In genomic region chr5:33509036-33509435, GRCh38 we compare ENCODE assay signal across 25 cellular contexts.
DNase-seq lines count a peak whose midpoint lies in the region; ATAC-seq and TF ChIP-seq lines count a peak whose summit lies in the region.
"Had no signal": no experiment of that assay in that cellular context is flagged by ENCODE, and none has a peak within 500 bp of the region (broad histone marks: within the 10 kb centered on the region; RNA-seq: fewer than 3 reads in every experiment).

No MANE protein-coding gene starts in this region.

- H3K18ac ChIP-seq in IMR-90 (ENCODE audit: low read depth, low read length) = no peak overlapping the region

- H4K8ac ChIP-seq in IMR-90 (ENCODE audit: low read depth in 2 of 2, low read length in 2 of 2) = no peak overlapping the region

- H3K4me1 ChIP-seq in IMR-90 (ENCODE audit: control insufficient read depth, insufficient read depth, low read length) = peaks cover 3% of the 10 kb centered on the region
- H3K4me1 ChIP-seq: Caco-2 had no signal

- in situ Hi-C loops in IMR-90 (cut with MboI; ENCODE audit: low sequenced_read_pairs) = no loop called here

- intact Hi-C loops in IMR-90 (cut with micrococcal nuclease) = no loop called here

- no peak overlapping the region for H3K4ac ChIP-seq in IMR-90 (ENCODE audit: low read depth, low read length)

- peak; percentile 47 for DNase-seq in AG10803 (ENCODE audit: low read depth)
- DNase-seq in IMR-90 = peak; percentile 62
- DNase-seq in chondrocyte (ENCODE audit: low spot score) = no peak
- DNase-seq in iris pigment epithelial cell (ENCODE audit: low read depth) = peak; percentile 40
- no peak for DNase-seq in NCI-H2107 (lab: John Stamatoyannopoulos, UW)
- no peak for DNase-seq in mesenteric fat pad (ENCODE audit: low spot score)
- DNase-seq in activated CD4-positive, alpha-beta T cell treated with anti-CD3 and anti-CD28 coated beads, Interleukin-2, amount 10 ng/mL, durations not matched to agents 7 days and 5 days = no peak
- DNase-seq: Caco-2; CD8-positive, alpha-beta T cell; DMS79; HCEC 1CT; Kasumi-1; NCI-H1092 treated with DMSO at 0.1 percent for 48 hours; NCI-H1436; NCI-H187 treated with DMSO at 0.1 percent for 48 hours; NCI-H446; NCI-H524 treated with DMSO at 0.1 percent for 48 hours; NCI-H774; SIG-M5 had no signal

- H3K23ac ChIP-seq in IMR-90 (ENCODE audit: low read depth, low read length) = no peak overlapping the region

- no peak for TF ChIP-seq RAD21 in IMR-90 (IDR thresholded peaks at IDR 0.05; ENCODE audit: low read length)

- no peak overlapping the region for H3K9ac ChIP-seq in IMR-90 (ENCODE audit: low read depth, low read length)

- POLR2A ChIA-PET in IMR-90 (lab: Charles Lee; ENCODE audit: unreplicated experiment) = no interaction called here
- POLR2A ChIA-PET in activated CD4-positive, alpha-beta T cell treated with anti-CD3 and anti-CD28 coated beads, Interleukin-2, amount 10 ng/mL, durations not matched to agents 7 days and 5 days (lab: Charles Lee) = no interaction called here

- H3K4me3 Mint-ChIP-seq in chondrocyte (ENCODE audit: unreplicated experiment) = no peak overlapping the region
- no peak overlapping the region for H3K4me3 Mint-ChIP-seq in activated CD4-positive, alpha-beta T cell treated with anti-CD3 and anti-CD28 coated beads, Interleukin-2, amount 10 ng/mL, durations not matched to agents 7 days and 5 days
- H3K4me3 Mint-ChIP-seq: B cell; CD8-positive, alpha-beta T cell; GM23338 had no signal

- CTCF ChIA-PET in IMR-90 (lab: Yijun Ruan, JAX) = no interaction called here
- CTCF ChIA-PET in activated CD4-positive, alpha-beta T cell treated with anti-CD3 and anti-CD28 coated beads, Interleukin-2, amount 10 ng/mL, durations not matched to agents 7 days and 5 days (lab: Charles Lee) = no interaction called here

- H4K91ac ChIP-seq in IMR-90 (ENCODE audit: insufficient read depth, low read depth, low read length) = no peak overlapping the region

- no peaks in the 10 kb centered on the region for H3K36me3 ChIP-seq in IMR-90 (ENCODE audit: control insufficient read depth, insufficient read depth, low read length)

- no CpG with 5 or more reads among the region's 3 CpGs for WGBS in IMR-90 (ENCODE audit: extremely low coverage in 2 of 2, insufficient read length in 1 of 2), 2 experiments

- no peak for TF ChIP-seq POLR2A in IMR-90 (IDR thresholded peaks at IDR 0.05; ENCODE audit: low read depth, low read length)

- dilution Hi-C loops in IMR-90 (cut with HindIII; ENCODE audit: low sequenced_read_pairs, unreplicated experiment) = no loop called here

- H3K56ac ChIP-seq in IMR-90 (ENCODE audit: extremely low read depth, insufficient read depth, low read length) = no peak overlapping the region

- no peak overlapping the region for H3K4me2 ChIP-seq in IMR-90 (ENCODE audit: low read depth, low read length)
- H3K4me2 ChIP-seq: GM23338 had no signal

- H3K36me3 Mint-ChIP-seq in chondrocyte (ENCODE audit: low read depth) = no peaks in the 10 kb centered on the region
- no peaks in the 10 kb centered on the region for H3K36me3 Mint-ChIP-seq in activated CD4-positive, alpha-beta T cell treated with anti-CD3 and anti-CD28 coated beads, Interleukin-2, amount 10 ng/mL, durations not matched to agents 7 days and 5 days (ENCODE audit: low read depth)
- H3K36me3 Mint-ChIP-seq: CD8-positive, alpha-beta T cell had no signal

- peaks cover 18% of the 10 kb centered on the region for H3K4me1 Mint-ChIP-seq in chondrocyte (ENCODE audit: low read depth)
- H3K4me1 Mint-ChIP-seq in activated CD4-positive, alpha-beta T cell treated with anti-CD3 and anti-CD28 coated beads, Interleukin-2, amount 10 ng/mL, durations not matched to agents 7 days and 5 days = no peaks in the 10 kb centered on the region
- H3K4me1 Mint-ChIP-seq: B cell, GM23338 had no signal

- 0 out of 2 replicates have a peak, but pooled peaks cover 6% of the 10 kb centered on the region for H3K9me1 ChIP-seq in IMR-90 (ENCODE audit: insufficient read depth, low read length)

- H3K79me1 ChIP-seq in IMR-90 (ENCODE audit: low read depth in 1 of 2, low read length in 2 of 2) = no peaks in the 10 kb centered on the region

- no peak overlapping the region for H3K4me3 ChIP-seq in AG10803 (ENCODE audit: low read length)
- H3K4me3 ChIP-seq in IMR-90 (ENCODE audit: insufficient read depth, low read depth, low read length) = no peak overlapping the region
- H3K4me3 ChIP-seq: GM23338, SK-N-MC had no signal

- peak overlapping the region; percentile 21 for H2BK5ac ChIP-seq in IMR-90 (ENCODE audit: low read depth, low read length, poor library complexity, severe bottlenecking)

- no peak overlapping the region for H2AK5ac ChIP-seq in IMR-90 (ENCODE audit: low read depth, low read length)

- peaks cover 3% of the 10 kb centered on the region for H3K9me3 Mint-ChIP-seq in chondrocyte (ENCODE audit: low read depth)
- no peaks in the 10 kb centered on the region for H3K9me3 Mint-ChIP-seq in activated CD4-positive, alpha-beta T cell treated with anti-CD3 and anti-CD28 coated beads, Interleukin-2, amount 10 ng/mL, durations not matched to agents 7 days and 5 days
- H3K9me3 Mint-ChIP-seq: CD8-positive, alpha-beta T cell had no signal

- H4K20me1 ChIP-seq in IMR-90 (ENCODE audit: insufficient read depth, low read length) = no peaks in the 10 kb centered on the region

- H3K27me3 Mint-ChIP-seq in chondrocyte (ENCODE audit: low read depth) = no peaks in the 10 kb centered on the region
- H3K27me3 Mint-ChIP-seq in activated CD4-positive, alpha-beta T cell treated with anti-CD3 and anti-CD28 coated beads, Interleukin-2, amount 10 ng/mL, durations not matched to agents 7 days and 5 days = no peaks in the 10 kb centered on the region
- H3K27me3 Mint-ChIP-seq: B cell had no signal

- H3K14ac ChIP-seq in IMR-90 (replicated peaks; ENCODE audit: low read depth, low read length) = 0 out of 2 replicates have a peak overlapping the region, but pooled peaks have one; percentile 46

- ATAC-seq in IMR-90 (ENCODE audit: low read depth) (peak; percentile 95), GM18511 (IDR thresholded peaks at IDR 0.05; ENCODE audit: unreplicated experiment) (no peak)
- ATAC-seq: CD8-positive, alpha-beta T cell; GM23338 had no signal

- H2BK120ac ChIP-seq in IMR-90 (ENCODE audit: low read depth, low read length) = no peak overlapping the region; the same call in 1 of the 2 replicates

- H2BK15ac ChIP-seq in IMR-90 (ENCODE audit: low read depth, low read length) = no peak overlapping the region

- BruUV-seq in IMR-90 (replicated peaks; lab: Mats Ljungman, UMichigan) = no TSS peak

- 0 out of 2 replicates have a peak overlapping the region, but pooled peaks have one; percentile 18 for H2BK20ac ChIP-seq in IMR-90 (ENCODE audit: low read depth, low read length)

- no peaks in the 10 kb centered on the region for H3K9me3 ChIP-seq in IMR-90 (ENCODE audit: control insufficient read depth, insufficient read depth, low read length)
- H3K9me3 ChIP-seq: Caco-2 had no signal

- peak overlapping the region; percentile 42; the same call in 1 of the 2 replicates for H4K5ac ChIP-seq in IMR-90 (ENCODE audit: low read depth, low read length)

- H3K27ac ChIP-seq in IMR-90 (ENCODE audit: insufficient read depth, low read length) = peak overlapping the region; percentile 71; the same call in 1 of the 2 replicates
- H3K27ac ChIP-seq: C4-2B, HL-60, SK-N-MC had no signal

- H2AFZ ChIP-seq in IMR-90 (replicated peaks; ENCODE audit: low read length, poor library complexity) = no peak overlapping the region
- H2AFZ ChIP-seq: GM23338 had no signal

- TF ChIP-seq CTCF in AG10803 (conservative IDR thresholded peaks at IDR 0.05; ENCODE audit: low read length) (no peak), IMR-90 (conservative IDR thresholded peaks at IDR 0.05; ENCODE audit: low read depth, low read length) (no peak), chondrocyte (IDR thresholded peaks at IDR 0.05) (no peak)

- H3K27ac Mint-ChIP-seq in chondrocyte (ENCODE audit: unreplicated experiment) = peak overlapping the region; percentile 74
- no peak overlapping the region for H3K27ac Mint-ChIP-seq in activated CD4-positive, alpha-beta T cell treated with anti-CD3 and anti-CD28 coated beads, Interleukin-2, amount 10 ng/mL, durations not matched to agents 7 days and 5 days
- H3K27ac Mint-ChIP-seq: B cell; CD8-positive, alpha-beta T cell; GM23338 had no signal

- H2AK9ac ChIP-seq in IMR-90 (replicated peaks; ENCODE audit: low read depth, low read length, poor library complexity) = no peak overlapping the region

- no peaks in the 10 kb centered on the region for H3K27me3 ChIP-seq in IMR-90 (ENCODE audit: control insufficient read depth, insufficient read depth, low read length)

TF ChIP-seq in IMR-90, 13 proteins besides CTCF, POLR2A, EP300 and RAD21 (continues in another document):
- TF ChIP-seq RFX5 (IDR thresholded peaks at IDR 0.05; ENCODE audit: low read depth, low read length) (no peak), NFE2L2 (IDR thresholded peaks at IDR 0.05; ENCODE audit: low read depth, low read length) (no peak), ELK1 (IDR thresholded peaks at IDR 0.05; ENCODE audit: borderline replicate concordance, low read depth, low read length) (no peak), CEBPB (IDR thresholded peaks at IDR 0.05; ENCODE audit: low read depth, low read length) (no peak), USF2 (IDR thresholded peaks at IDR 0.05; ENCODE audit: low read depth, low read length) (no peak), FOS (IDR thresholded peaks at IDR 0.05; ENCODE audit: low read depth, low read length) (no peak), SMC3 (IDR thresholded peaks at IDR 0.05; ENCODE audit: low read depth, low read length) (no peak), MAZ (IDR thresholded peaks at IDR 0.05; ENCODE audit: borderline replicate concordance, low read depth, low read length) (no peak), BHLHE40 (IDR thresholded peaks at IDR 0.05; ENCODE audit: low read depth, low read length) (no peak), CHD1 (IDR thresholded peaks at IDR 0.05; ENCODE audit: low read depth, low read length) (no peak), MXI1 (IDR thresholded peaks at IDR 0.05; ENCODE audit: borderline replicate concordance, low read depth, low read length) (no peak)

Comparison
In these comparisons a context has a peak if more than half of its experiments do, and no peak if none do; other contexts are left out.
1. DNase-seq: peak in AG10803 (single experiment), IMR-90 (single experiment) and iris pigment epithelial cell (single experiment); none in chondrocyte (single experiment), NCI-H2107 (single experiment), mesenteric fat pad (single experiment) and activated CD4-positive, alpha-beta T cell treated with anti-CD3 and anti-CD28 coated beads, Interleukin-2, amount 10 ng/mL, durations not matched to agents 7 days and 5 days (single experiment).